In genomic region chr16:31084584-31085298, GRCh38 we compare ENCODE assay signal across 1 cellular context.
TF ChIP-seq lines count a peak whose summit lies in the region.

No MANE protein-coding gene starts in this region.

TF ChIP-seq in IMR-90, 13 proteins besides CTCF, POLR2A, EP300 and RAD21:
- TF ChIP-seq SMC3 (IDR thresholded peaks at IDR 0.05; ENCODE audit: low read depth, low read length): no peak
- TF ChIP-seq FOS (IDR thresholded peaks at IDR 0.05; ENCODE audit: low read depth, low read length): no peak
- no peak for TF ChIP-seq NFE2L2 (IDR thresholded peaks at IDR 0.05; ENCODE audit: low read depth, low read length)
- no peak for TF ChIP-seq CHD1 (IDR thresholded peaks at IDR 0.05; ENCODE audit: low read depth, low read length)
